9 cellular contexts compared by ENCODE assay signal in the genomic region with DNA sequence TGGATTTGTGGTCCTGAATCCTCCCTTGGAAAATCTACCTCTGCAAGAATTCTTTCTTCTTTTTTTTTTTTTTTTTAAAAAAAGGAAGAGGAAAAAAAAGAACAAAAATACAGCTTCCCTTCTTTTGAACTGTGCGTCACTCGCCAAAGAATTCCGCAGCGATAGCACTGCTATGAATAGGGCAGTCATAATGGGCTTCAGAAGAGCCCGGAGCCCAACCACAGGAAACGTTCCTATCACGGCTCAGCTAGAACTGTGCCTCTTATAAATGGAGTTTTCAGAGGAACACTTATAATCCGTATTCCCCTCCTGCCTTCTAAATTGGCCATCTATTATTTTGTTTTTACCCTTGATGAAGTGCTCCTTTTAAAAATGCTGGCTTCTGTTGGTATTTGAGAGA.
A peak's percentile ranks its signal among the peaks of the same experiment; 100 is the strongest.
DNase-seq lines count a peak whose midpoint lies in the region; ATAC-seq and TF ChIP-seq lines count a peak whose summit lies in the region.
"Had no signal": no experiment of that assay in that cellular context is flagged by ENCODE, and none has a peak within 500 bp of the region (broad histone marks: within the 10 kb centered on the region; RNA-seq: fewer than 3 reads in every experiment).

No MANE protein-coding gene starts in this region.

- H3K4me3 ChIP-seq in duodenal mucosa (ENCODE audit: low read depth in 1 of 2, low read length in 2 of 2), result no peak overlapping the region

- DNase-seq in activated T-cell treated with anti-CD3 and anti-CD28 coated beads, Interleukin-2, amount 50 U/mL, for 24 hours, result no peak
- DNase-seq in activated T-cell treated with anti-CD3 and anti-CD28 coated beads for 4 hours, result no peak
- DNase-seq in midbrain (lab: John Stamatoyannopoulos, UW), result peak; percentile 55
- DNase-seq in type B pancreatic cell (ENCODE audit: extremely low spot score, unreplicated experiment), result no peak
- DNase-seq in 8988T, result no peak
- DNase-seq in activated gamma-delta T cell (lab: John Stamatoyannopoulos, UW), result no peak

- no peak overlapping the region for H3K9ac ChIP-seq in duodenal mucosa (ENCODE audit: low read depth in 1 of 2, low read length in 2 of 2)

- ATAC-seq in HG03571 (IDR thresholded peaks at IDR 0.05; ENCODE audit: unreplicated experiment), result no peak

- no peaks in the 10 kb centered on the region for H3K27me3 Mint-ChIP-seq in activated T-cell treated with anti-CD3 and anti-CD28 coated beads, Interleukin-2, amount 50 U/mL, for 24 hours
- H3K27me3 Mint-ChIP-seq in type B pancreatic cell, result no peaks in the 10 kb centered on the region

- no peaks in the 10 kb centered on the region for H3K9me3 ChIP-seq in duodenal mucosa (ENCODE audit: control insufficient read depth in 1 of 2, low read length in 2 of 2)

- H3K36me3 ChIP-seq in duodenal mucosa (ENCODE audit: control insufficient read depth in 1 of 2, insufficient read depth in 2 of 2, low read length in 2 of 2), result no peaks in the 10 kb centered on the region

- peak overlapping the region; percentile 80 for H3K27ac Mint-ChIP-seq in activated T-cell treated with anti-CD3 and anti-CD28 coated beads, Interleukin-2, amount 50 U/mL, for 24 hours
- peak overlapping the region; percentile 24 for H3K27ac Mint-ChIP-seq in type B pancreatic cell
- H3K27ac Mint-ChIP-seq: dendritic cell treated with granulocyte-macrophage colony-stimulating factor and Interleukin-4, amounts not matched to agents 40 ng/mL and 50 ng/mL, for 4 days had no signal

- no peak overlapping the region for H3K4me3 Mint-ChIP-seq in activated T-cell treated with anti-CD3 and anti-CD28 coated beads, Interleukin-2, amount 50 U/mL, for 24 hours
- H3K4me3 Mint-ChIP-seq in type B pancreatic cell, result peak overlapping the region; percentile 57
- H3K4me3 Mint-ChIP-seq: dendritic cell treated with granulocyte-macrophage colony-stimulating factor and Interleukin-4, amounts not matched to agents 40 ng/mL and 50 ng/mL, for 4 days had no signal

- H3K4me1 Mint-ChIP-seq in activated T-cell treated with anti-CD3 and anti-CD28 coated beads, Interleukin-2, amount 50 U/mL, for 24 hours (ENCODE audit: low read depth), result peaks cover 53% of the 10 kb centered on the region
- H3K4me1 Mint-ChIP-seq in type B pancreatic cell (ENCODE audit: unreplicated experiment), result peaks cover 19% of the 10 kb centered on the region

- H3K27me3 ChIP-seq in duodenal mucosa (ENCODE audit: control insufficient read depth in 1 of 2, insufficient read depth in 2 of 2, low read length in 2 of 2), result no peaks in the 10 kb centered on the region

- H3K36me3 Mint-ChIP-seq in activated T-cell treated with anti-CD3 and anti-CD28 coated beads, Interleukin-2, amount 50 U/mL, for 24 hours (ENCODE audit: low read depth), result peaks cover 7% of the 10 kb centered on the region
- H3K36me3 Mint-ChIP-seq in type B pancreatic cell, result peaks cover 8% of the 10 kb centered on the region

- no peak for TF ChIP-seq CTCF in type B pancreatic cell (conservative IDR thresholded peaks at IDR 0.05)

- H3K4me1 ChIP-seq in duodenal mucosa (ENCODE audit: control insufficient read depth in 1 of 2, insufficient read depth in 2 of 2, low read length in 2 of 2), result peaks cover 11 to 34% of the 10 kb centered on the region in 2 donors

- no peaks in the 10 kb centered on the region for H3K9me3 Mint-ChIP-seq in activated T-cell treated with anti-CD3 and anti-CD28 coated beads, Interleukin-2, amount 50 U/mL, for 24 hours
- H3K9me3 Mint-ChIP-seq in type B pancreatic cell, result no peaks in the 10 kb centered on the region

- peak overlapping the region; percentile 43 for H3K27ac ChIP-seq in duodenal mucosa (ENCODE audit: low read depth, low read length)
